Comparison of ENCODE assay signal across 1 cellular context in genomic region chr11:12640926-12641849, GRCh38.
TF ChIP-seq lines count a peak whose summit lies in the region.

No MANE protein-coding gene starts in this region.

TF ChIP-seq in HCT116, 20 proteins besides CTCF, POLR2A, EP300 and RAD21:
- 0 out of 2 replicates have a peak, but pooled peaks have one; percentile 29 for TF ChIP-seq CBX3 (IDR thresholded peaks at IDR 0.05; ENCODE audit: low read depth)
- TF ChIP-seq, protein P1, sequence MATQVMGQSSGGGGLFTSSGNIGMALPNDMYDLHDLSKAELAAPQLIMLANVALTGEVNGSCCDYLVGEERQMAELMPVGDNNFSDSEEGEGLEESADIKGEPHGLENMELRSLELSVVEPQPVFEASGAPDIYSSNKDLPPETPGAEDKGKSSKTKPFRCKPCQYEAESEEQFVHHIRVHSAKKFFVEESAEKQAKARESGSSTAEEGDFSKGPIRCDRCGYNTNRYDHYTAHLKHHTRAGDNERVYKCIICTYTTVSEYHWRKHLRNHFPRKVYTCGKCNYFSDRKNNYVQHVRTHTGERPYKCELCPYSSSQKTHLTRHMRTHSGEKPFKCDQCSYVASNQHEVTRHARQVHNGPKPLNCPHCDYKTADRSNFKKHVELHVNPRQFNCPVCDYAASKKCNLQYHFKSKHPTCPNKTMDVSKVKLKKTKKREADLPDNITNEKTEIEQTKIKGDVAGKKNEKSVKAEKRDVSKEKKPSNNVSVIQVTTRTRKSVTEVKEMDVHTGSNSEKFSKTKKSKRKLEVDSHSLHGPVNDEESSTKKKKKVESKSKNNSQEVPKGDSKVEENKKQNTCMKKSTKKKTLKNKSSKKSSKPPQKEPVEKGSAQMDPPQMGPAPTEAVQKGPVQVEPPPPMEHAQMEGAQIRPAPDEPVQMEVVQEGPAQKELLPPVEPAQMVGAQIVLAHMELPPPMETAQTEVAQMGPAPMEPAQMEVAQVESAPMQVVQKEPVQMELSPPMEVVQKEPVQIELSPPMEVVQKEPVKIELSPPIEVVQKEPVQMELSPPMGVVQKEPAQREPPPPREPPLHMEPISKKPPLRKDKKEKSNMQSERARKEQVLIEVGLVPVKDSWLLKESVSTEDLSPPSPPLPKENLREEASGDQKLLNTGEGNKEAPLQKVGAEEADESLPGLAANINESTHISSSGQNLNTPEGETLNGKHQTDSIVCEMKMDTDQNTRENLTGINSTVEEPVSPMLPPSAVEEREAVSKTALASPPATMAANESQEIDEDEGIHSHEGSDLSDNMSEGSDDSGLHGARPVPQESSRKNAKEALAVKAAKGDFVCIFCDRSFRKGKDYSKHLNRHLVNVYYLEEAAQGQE (IDR thresholded peaks at IDR 0.05; ENCODE audit: low read depth) = no peak
